16 cellular contexts compared by ENCODE assay signal in genomic region chr15:95857124-95857757, GRCh38.
DNase-seq lines count a peak whose midpoint lies in the region; ATAC-seq, FAIRE-seq and TF ChIP-seq lines count a peak whose summit lies in the region.
"Had no signal": no experiment of that assay in that cellular context is flagged by ENCODE, and none has a peak within 500 bp of the region (broad histone marks: within the 10 kb centered on the region; RNA-seq: fewer than 3 reads in every experiment).

No MANE protein-coding gene starts in this region.

- no peak for FAIRE-seq in kidney (lab: Jason Lieb, UNC)
- FAIRE-seq: TTC549 had no signal

- H3K27ac ChIP-seq in kidney (ENCODE audit: low read depth in 2 of 2, low read length in 2 of 2): peak overlapping the region; percentile 2 to 61

- no peaks in the 10 kb centered on the region for H3K9me3 ChIP-seq in kidney (ENCODE audit: control insufficient read depth in 1 of 2, low read length in 2 of 2)
- H3K9me3 ChIP-seq: HAP-1, sigmoid colon, stomach had no signal

- DNase-seq in A172 (ENCODE audit: low spot score): peak; percentile 70
- DNase-seq in HFF-Myc (ENCODE audit: extremely low read depth, low read depth): peak; percentile 29
- peak; percentile 19 to 69 for DNase-seq in cardiac fibroblast (ENCODE audit: low read depth in 2 of 2)
- DNase-seq in kidney: no peak
- no peak for DNase-seq in cerebellar cortex (ENCODE audit: low spot score)
- DNase-seq in activated T-cell treated with anti-CD3 and anti-CD28 coated beads for 4 hours: no peak
- DNase-seq: aorta, Calu3, hypothalamus, NCI-H2107, sigmoid colon, stomach had no signal

- H3K36me3 ChIP-seq in kidney (ENCODE audit: control insufficient read depth in 1 of 2, insufficient read depth in 2 of 2, low read length in 2 of 2): no peaks in the 10 kb centered on the region
- H3K36me3 ChIP-seq: HAP-1, sigmoid colon, stomach had no signal

- no peaks in the 10 kb centered on the region for H3K4me1 ChIP-seq in kidney (ENCODE audit: control insufficient read depth in 1 of 2, insufficient read depth in 1 of 2, low read depth in 1 of 2, low read length in 2 of 2)
- H3K4me1 ChIP-seq: HAP-1, sigmoid colon had no signal

- TF ChIP-seq CTCF in HFF-Myc (IDR thresholded peaks at IDR 0.05; ENCODE audit: low read depth, low read length, missing control alignments) (no peak), cardiac fibroblast (IDR thresholded peaks at IDR 0.05; ENCODE audit: low read depth, low read length) (no peak), kidney (IDR thresholded peaks at IDR 0.05; ENCODE audit: borderline replicate concordance, extremely low read depth, insufficient read depth) (no peak)

- H3K4me3 ChIP-seq in HFF-Myc (replicated peaks; ENCODE audit: low read depth, low read length) (no peak overlapping the region), cardiac fibroblast (replicated peaks in 1 of 2; ENCODE audit: low read depth in 2 of 2, low read length in 2 of 2) (no peak overlapping the region), kidney (ENCODE audit: low read length in 2 of 2) (no peak overlapping the region)
- H3K4me3 ChIP-seq: HAP-1, sigmoid colon, stomach had no signal

- intact Hi-C loops in kidney (cut with DNase I): no loop called here

- H3K9ac ChIP-seq in kidney (ENCODE audit: low read length in 2 of 2): no peak overlapping the region

- no peak for ATAC-seq in HG03139 (IDR thresholded peaks at IDR 0.05; ENCODE audit: unreplicated experiment)
- no peak for ATAC-seq in HG03457 (IDR thresholded peaks at IDR 0.05; ENCODE audit: unreplicated experiment)

Comparison
In these comparisons a context has a peak if more than half of its experiments do, and no peak if none do; other contexts are left out.
1. DNase-seq: peak in A172 (single experiment), HFF-Myc (single experiment) and cardiac fibroblast (2 of 2); none in kidney (single experiment), cerebellar cortex (single experiment) and activated T-cell treated with anti-CD3 and anti-CD28 coated beads for 4 hours (single experiment).